In genomic region chr1:89889336-89889640, GRCh38 we compare ENCODE assay signal across 18 cellular contexts.
A peak's percentile ranks its signal among the peaks of the same experiment; 100 is the strongest.
DNase-seq lines count a peak whose midpoint lies in the region; ATAC-seq and TF ChIP-seq lines count a peak whose summit lies in the region.
"Had no signal": no experiment of that assay in that cellular context is flagged by ENCODE, and none has a peak within 500 bp of the region (broad histone marks: within the 10 kb centered on the region; RNA-seq: fewer than 3 reads in every experiment).

No MANE protein-coding gene starts in this region.

- H3K27ac ChIP-seq in GM23248: peak overlapping the region; percentile 19; the same call in 1 of the 2 replicates
- H3K27ac ChIP-seq in RWPE2 (ENCODE audit: poor library complexity, severe bottlenecking): peak overlapping the region; percentile 85
- H3K27ac ChIP-seq in CD4-positive, alpha-beta memory T cell (ENCODE audit: low read depth, low read length): no peak overlapping the region
- H3K27ac ChIP-seq: Peyer's patch had no signal

- CTCF ChIA-PET in CD4-positive, alpha-beta memory T cell (lab: Charles Lee; ENCODE audit: partially characterized antibody): no interaction called here

- ATAC-seq in RWPE2 (ENCODE audit: low read depth) (no peak), GM18909 (IDR thresholded peaks at IDR 0.05; ENCODE audit: poor library complexity, unreplicated experiment) (no peak), HG02970 (IDR thresholded peaks at IDR 0.05; ENCODE audit: low FRiP score, unreplicated experiment) (no peak), GM21515 (IDR thresholded peaks at IDR 0.05; ENCODE audit: unreplicated experiment) (no peak)

- no peaks in the 10 kb centered on the region for H3K27me3 Mint-ChIP-seq in CD4-positive, alpha-beta memory T cell

- H3F3A ChIP-seq in GM23248 (ENCODE audit: insufficient read depth): peaks cover 66% of the 10 kb centered on the region

- H4K20me1 ChIP-seq in GM23248 (ENCODE audit: insufficient read depth): no peaks in the 10 kb centered on the region

- peaks cover 71% of the 10 kb centered on the region for H3K4me1 ChIP-seq in GM23248 (ENCODE audit: insufficient read depth)
- peaks cover 63% of the 10 kb centered on the region for H3K4me1 ChIP-seq in RWPE2 (ENCODE audit: insufficient read depth, poor library complexity, severe bottlenecking)
- H3K4me1 ChIP-seq in CD4-positive, alpha-beta memory T cell (ENCODE audit: insufficient read depth, low read length): peaks cover 8% of the 10 kb centered on the region
- H3K4me1 ChIP-seq: Peyer's patch had no signal

- peaks cover 23 to 47% of the 10 kb centered on the region in 2 donors for H3K36me3 Mint-ChIP-seq in CD4-positive, alpha-beta memory T cell

- H3K36me3 ChIP-seq in GM23248 (ENCODE audit: low read depth) (no peaks in the 10 kb centered on the region), RWPE2 (ENCODE audit: low read depth) (peaks cover 5% of the 10 kb centered on the region; the same call in 1 of the 2 replicates)
- no peaks in the 10 kb centered on the region for H3K36me3 ChIP-seq in CD4-positive, alpha-beta memory T cell (ENCODE audit: insufficient read depth, low read length)
- H3K36me3 ChIP-seq: Peyer's patch had no signal

- H3K9me3 ChIP-seq in GM23248 (ENCODE audit: low read depth) (no peaks in the 10 kb centered on the region), RWPE2 (ENCODE audit: severe bottlenecking) (no peaks in the 10 kb centered on the region)
- no peaks in the 10 kb centered on the region for H3K9me3 ChIP-seq in CD4-positive, alpha-beta memory T cell (ENCODE audit: control insufficient read depth in 1 of 2, low read length in 2 of 2)
- H3K9me3 ChIP-seq: Peyer's patch had no signal

- H3K4me3 Mint-ChIP-seq in CD4-positive, alpha-beta memory T cell: no peak overlapping the region
- H3K4me3 Mint-ChIP-seq: H9 had no signal

- POLR2A ChIA-PET in CD4-positive, alpha-beta memory T cell (lab: Charles Lee; ENCODE audit: partially characterized antibody): interaction anchor here (0.7 kb wide), 1 partner anchor 27 kb away, joined by 3 read pairs; no protein-coding TSS in a partner anchor

- intact Hi-C loops in CD4-positive, alpha-beta memory T cell (cut with micrococcal nuclease): no loop called here

- H3K4me1 Mint-ChIP-seq in CD4-positive, alpha-beta memory T cell: peaks cover 27 to 30% (median 29%) of the 10 kb centered on the region in 4 donors

- no peak overlapping the region for H3K9ac ChIP-seq in GM23248

- peaks cover 9% of the 10 kb centered on the region for H3K79me2 ChIP-seq in GM23248 (ENCODE audit: insufficient read depth)

- no peak overlapping the region for H3K4me3 ChIP-seq in GM23248
- H3K4me3 ChIP-seq in RWPE2 (ENCODE audit: severe bottlenecking): no peak overlapping the region
- no peak overlapping the region for H3K4me3 ChIP-seq in fibroblast of the aortic adventitia (ENCODE audit: low read depth, low read length)
- no peak overlapping the region for H3K4me3 ChIP-seq in CD4-positive, alpha-beta memory T cell (ENCODE audit: low read length in 2 of 2)
- H3K4me3 ChIP-seq: Peyer's patch had no signal

- H3K27me3 ChIP-seq in GM23248 (replicated peaks; ENCODE audit: insufficient read depth): no peaks in the 10 kb centered on the region
- H3K27me3 ChIP-seq in RWPE2 (ENCODE audit: insufficient read depth, poor library complexity, severe bottlenecking): no peaks in the 10 kb centered on the region
- no peaks in the 10 kb centered on the region for H3K27me3 ChIP-seq in CD4-positive, alpha-beta memory T cell (ENCODE audit: insufficient read depth, low read length)
- H3K27me3 ChIP-seq: Peyer's patch had no signal

- H3K9me2 ChIP-seq in GM23248 (ENCODE audit: insufficient read depth): no peaks in the 10 kb centered on the region

- in situ Hi-C loops in GM23248 (cut with MboI): no loop called here

- H3K4me2 ChIP-seq in GM23248 (ENCODE audit: unreplicated experiment): no peak overlapping the region

- 90 to 98% methylated on average over 1 of the region's 1 CpG for WGBS in GM23248 (ENCODE audit: low coverage in 1 of 2, low lambda C conversion rate in 2 of 2, missing lambda C conversion rate in 2 of 2), 2 experiments

- no peak overlapping the region for H2AFZ ChIP-seq in GM23248

- TF ChIP-seq CTCF in RWPE2 (IDR thresholded peaks at IDR 0.05; ENCODE audit: poor library complexity, severe bottlenecking) (no peak), fibroblast of the aortic adventitia (IDR thresholded peaks at IDR 0.05; ENCODE audit: insufficient read depth, low read length) (no peak)

- no peaks in the 10 kb centered on the region for H3K9me3 Mint-ChIP-seq in CD4-positive, alpha-beta memory T cell
- H3K9me3 Mint-ChIP-seq: H9 had no signal

- no peak overlapping the region for H3K27ac Mint-ChIP-seq in CD4-positive, alpha-beta memory T cell
- H3K27ac Mint-ChIP-seq: H9 had no signal

- no peak for DNase-seq in GM23248
- DNase-seq in RWPE2 (ENCODE audit: low spot score): no peak
- peak; percentile 55 for DNase-seq in fibroblast of the aortic adventitia (ENCODE audit: low read depth)
- no peak for DNase-seq in CD4-positive, alpha-beta memory T cell
- DNase-seq: AML-193; C1 segment of cervical spinal cord; EL; GF-D8; H9; NCI-H1105 treated with DMSO at 0.1 percent for 48 hours; NCI-H2029 treated with DMSO at 0.1 percent for 48 hours; NCI-H510A treated with DMSO at 0.1 percent for 48 hours; NCI-H774; NK-92 treated with Interleukin-12 subunit alpha and Interleukin-12 subunit beta, amount 100 ng/mL, for 24 hours; Peyer's patch had no signal
